40 cellular contexts compared by ENCODE assay signal in the genomic region with DNA sequence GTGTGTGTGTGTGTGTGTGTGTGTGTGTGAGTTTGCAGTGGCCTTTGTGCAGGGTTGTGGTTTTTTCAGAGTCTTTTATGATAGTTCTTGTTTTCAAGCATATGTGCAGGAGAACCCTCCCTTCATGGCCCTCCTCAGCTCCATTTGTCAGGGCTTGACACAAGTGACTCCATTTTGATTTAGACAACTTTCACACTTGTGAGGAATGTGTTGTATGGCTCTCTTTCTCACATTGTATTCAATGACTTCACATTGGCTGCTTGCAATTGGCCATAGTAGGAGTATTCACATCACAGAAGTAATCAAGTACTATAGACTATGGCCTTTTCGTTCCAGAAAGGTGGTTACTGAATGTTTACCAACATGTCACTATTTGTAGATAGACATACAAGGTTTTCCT.
"Had no signal": no experiment of that assay in that cellular context is flagged by ENCODE, and none has a peak within 500 bp of the region (broad histone marks: within the 10 kb centered on the region; RNA-seq: fewer than 3 reads in every experiment).

No MANE protein-coding gene starts in this region.

- H3K27me3 Mint-ChIP-seq: activated naive CD4-positive, alpha-beta T cell treated with anti-CD3 and anti-CD28 coated beads, Interleukin-2, amount 50 U/mL, for 24 hours; activated T-cell treated with anti-CD3 and anti-CD28 coated beads, Interleukin-2, amount 50 U/mL, for 24 hours had no signal

- H3K4me3 Mint-ChIP-seq: activated naive CD4-positive, alpha-beta T cell treated with anti-CD3 and anti-CD28 coated beads for 36 hours; activated naive CD4-positive, alpha-beta T cell treated with anti-CD3 and anti-CD28 coated beads, Interleukin-2, amount 10 ng/mL, durations not matched to agents 7 days and 5 days; activated naive CD4-positive, alpha-beta T cell treated with anti-CD3 and anti-CD28 coated beads, Interleukin-2, amount 50 U/mL, for 24 hours; activated naive CD8-positive, alpha-beta T cell; activated naive CD8-positive, alpha-beta T cell treated with anti-CD3 and anti-CD28 coated beads for 36 hours; activated naive CD8-positive, alpha-beta T cell treated with anti-CD3 and anti-CD28 coated beads, Interleukin-2, amount 10 ng/mL, durations not matched to agents 7 days and 5 days; activated naive CD8-positive, alpha-beta T cell treated with anti-CD3 and anti-CD28 coated beads, Interleukin-2, amount 50 U/mL, for 24 hours; activated T-cell treated with anti-CD3 and anti-CD28 coated beads, Interleukin-2, amount 50 U/mL, for 24 hours; activated T-cell treated with anti-CD3 and anti-CD28 coated beads, Interleukin-2, amount 50 U/mL, for 4 hours; activated T-cell treated with anti-CD3 and anti-CD28 coated beads, Interleukin-2, amount 50 U/mL, for 72 hours; activated T-helper 1 cell treated with anti-CD3 and anti-CD28 coated beads, Interleukin-12 subunit alpha, Interleukin-12 subunit beta, Interleukin-2, Interleukin-4 antibody, amounts not matched to agents 30 ng/mL and 10 ng/mL and 1 ng/mL, durations not matched to agents 14 hours and 24 hours and 36 hours; activated T-helper 17 cell treated with anti-CD3 and anti-CD28 coated beads, Interleukin-2, amount 50 U/mL, for 72 hours; brain; central memory CD8-positive, alpha-beta T cell had no signal

- H3K27me3 ChIP-seq: adrenal gland, ascending aorta, body of pancreas, brain microvascular endothelial cell, breast epithelium, cardiac muscle cell had no signal

- H3K4me1 ChIP-seq: adrenal gland, body of pancreas, breast epithelium had no signal

- H3K27ac Mint-ChIP-seq: activated naive CD4-positive, alpha-beta T cell treated with anti-CD3 and anti-CD28 coated beads for 36 hours; activated naive CD4-positive, alpha-beta T cell treated with anti-CD3 and anti-CD28 coated beads, Interleukin-2, amount 10 ng/mL, durations not matched to agents 7 days and 5 days; activated naive CD4-positive, alpha-beta T cell treated with anti-CD3 and anti-CD28 coated beads, Interleukin-2, amount 50 U/mL, for 24 hours; activated naive CD4-positive, alpha-beta T cell treated with anti-CD3 and anti-CD28 coated beads, Interleukin-2, amount 50 U/mL, for 72 hours; activated naive CD8-positive, alpha-beta T cell; activated naive CD8-positive, alpha-beta T cell treated with anti-CD3 and anti-CD28 coated beads for 36 hours; activated naive CD8-positive, alpha-beta T cell treated with anti-CD3 and anti-CD28 coated beads, Interleukin-2, amount 10 ng/mL, durations not matched to agents 7 days and 5 days; activated naive CD8-positive, alpha-beta T cell treated with anti-CD3 and anti-CD28 coated beads, Interleukin-2, amount 50 U/mL, for 24 hours; activated T-cell treated with anti-CD3 and anti-CD28 coated beads, Interleukin-2, amount 50 U/mL, for 24 hours; activated T-cell treated with anti-CD3 and anti-CD28 coated beads, Interleukin-2, amount 50 U/mL, for 72 hours; activated T-helper 1 cell treated with anti-CD3 and anti-CD28 coated beads, Interleukin-12 subunit alpha, Interleukin-12 subunit beta, Interleukin-2, Interleukin-4 antibody, amounts not matched to agents 30 ng/mL and 10 ng/mL and 1 ng/mL, durations not matched to agents 14 hours and 24 hours and 36 hours; activated T-helper 17 cell treated with anti-CD3 and anti-CD28 coated beads, Interleukin-2, amount 50 U/mL, for 72 hours; activated T-helper 2 cell treated with anti-CD3 and anti-CD28 coated beads, Interferon-gamma antibody, Interleukin-2, Interleukin-4, amounts not matched to agents 10 μg/mL and 5 μg/mL and 100 μg/mL, durations not matched to agents 14 hours and 24 hours and 36 hours; brain had no signal

- ATAC-seq: activated naive CD4-positive, alpha-beta T cell treated with anti-CD3 and anti-CD28 coated beads, Interleukin-2, amount 50 U/mL, for 72 hours; activated naive CD8-positive, alpha-beta T cell treated with anti-CD3 and anti-CD28 coated beads, Interleukin-2, amount 50 U/mL, for 24 hours; activated T-cell treated with anti-CD3 and anti-CD28 coated beads, Interleukin-2, amount 50 U/mL, for 4 hours; activated T-cell treated with anti-CD3 and anti-CD28 coated beads, Interleukin-2, amount 50 U/mL, for 72 hours; activated T-helper 17 cell treated with anti-CD3 and anti-CD28 coated beads, Interleukin-2, amount 50 U/mL, for 72 hours; body of pancreas had no signal

- FAIRE-seq: astrocyte, bronchial epithelial cell had no signal

- DNase-seq: activated effector memory CD4-positive, alpha-beta T cell treated with Interleukin-2 at 50 U/mL for 16 hours; activated gamma-delta T cell; activated gamma-delta T cell treated with Interleukin-2 at 50 U/mL for 16 hours; activated naive CD4-positive, alpha-beta T cell; activated naive CD4-positive, alpha-beta T cell treated with anti-CD3 and anti-CD28 coated beads for 36 hours; activated naive CD4-positive, alpha-beta T cell treated with anti-CD3 and anti-CD28 coated beads, Interleukin-2, amount 10 ng/mL, durations not matched to agents 7 days and 5 days; activated naive CD4-positive, alpha-beta T cell treated with anti-CD3 and anti-CD28 coated beads, Interleukin-2, amount 50 U/mL, for 16 hours; activated naive CD4-positive, alpha-beta T cell treated with Interleukin-2 at 50 U/mL for 16 hours; activated naive CD8-positive, alpha-beta T cell treated with anti-CD3 and anti-CD28 coated beads for 36 hours; activated naive CD8-positive, alpha-beta T cell treated with anti-CD3 and anti-CD28 coated beads, Interleukin-2, amount 10 ng/mL, durations not matched to agents 7 days and 5 days; activated naive CD8-positive, alpha-beta T cell treated with anti-CD3 and anti-CD28 coated beads, Interleukin-2, amount 50 U/mL, for 24 hours; activated T-cell treated with anti-CD3 and anti-CD28 coated beads for 4 hours; activated T-cell treated with anti-CD3 and anti-CD28 coated beads, Interleukin-2, amount 50 U/mL, for 1 hour; activated T-cell treated with anti-CD3 and anti-CD28 coated beads, Interleukin-2, amount 50 U/mL, for 24 hours; activated T-cell treated with anti-CD3 and anti-CD28 coated beads, Interleukin-2, amount 50 U/mL, for 4 hours; activated T-cell treated with anti-CD3 and anti-CD28 coated beads, Interleukin-2, amount 50 U/mL, for 48 hours; activated T-cell treated with anti-CD3 and anti-CD28 coated beads, Interleukin-2, amount 50 U/mL, for 72 hours; adrenal gland; amniotic stem cell; amygdala; anterior cingulate cortex; aorta; body of pancreas; brain microvascular endothelial cell; caudate nucleus; central memory CD4-positive, alpha-beta T cell; cerebellar nuclear complex had no signal

- H3K9me3 ChIP-seq: adrenal gland, ascending aorta, body of pancreas, breast epithelium had no signal

- H3K36me3 Mint-ChIP-seq: activated naive CD4-positive, alpha-beta T cell treated with anti-CD3 and anti-CD28 coated beads, Interleukin-2, amount 10 ng/mL, durations not matched to agents 7 days and 5 days; activated naive CD4-positive, alpha-beta T cell treated with anti-CD3 and anti-CD28 coated beads, Interleukin-2, amount 50 U/mL, for 24 hours; activated naive CD4-positive, alpha-beta T cell treated with anti-CD3 and anti-CD28 coated beads, Interleukin-2, amount 50 U/mL, for 72 hours; activated naive CD8-positive, alpha-beta T cell; activated naive CD8-positive, alpha-beta T cell treated with anti-CD3 and anti-CD28 coated beads for 36 hours; activated naive CD8-positive, alpha-beta T cell treated with anti-CD3 and anti-CD28 coated beads, Interleukin-2, amount 10 ng/mL, durations not matched to agents 7 days and 5 days; brain had no signal

- H3K9me3 Mint-ChIP-seq: activated naive CD4-positive, alpha-beta T cell treated with anti-CD3 and anti-CD28 coated beads for 36 hours; activated naive CD4-positive, alpha-beta T cell treated with anti-CD3 and anti-CD28 coated beads, Interleukin-2, amount 10 ng/mL, durations not matched to agents 7 days and 5 days; activated naive CD4-positive, alpha-beta T cell treated with anti-CD3 and anti-CD28 coated beads, Interleukin-2, amount 50 U/mL, for 24 hours; activated naive CD4-positive, alpha-beta T cell treated with anti-CD3 and anti-CD28 coated beads, Interleukin-2, amount 50 U/mL, for 72 hours; activated naive CD8-positive, alpha-beta T cell treated with anti-CD3 and anti-CD28 coated beads for 36 hours; activated naive CD8-positive, alpha-beta T cell treated with anti-CD3 and anti-CD28 coated beads, Interleukin-2, amount 10 ng/mL, durations not matched to agents 7 days and 5 days; activated naive CD8-positive, alpha-beta T cell treated with anti-CD3 and anti-CD28 coated beads, Interleukin-2, amount 50 U/mL, for 24 hours; activated T-cell treated with anti-CD3 and anti-CD28 coated beads, Interleukin-2, amount 50 U/mL, for 24 hours; activated T-cell treated with anti-CD3 and anti-CD28 coated beads, Interleukin-2, amount 50 U/mL, for 4 hours; activated T-helper 1 cell treated with anti-CD3 and anti-CD28 coated beads, Interleukin-12 subunit alpha, Interleukin-12 subunit beta, Interleukin-2, Interleukin-4 antibody, amounts not matched to agents 30 ng/mL and 10 ng/mL and 1 ng/mL, durations not matched to agents 14 hours and 24 hours and 36 hours; activated T-helper 17 cell treated with anti-CD3 and anti-CD28 coated beads, Interleukin-2, amount 50 U/mL, for 72 hours; activated T-helper 2 cell treated with anti-CD3 and anti-CD28 coated beads, Interferon-gamma antibody, Interleukin-2, Interleukin-4, amounts not matched to agents 10 μg/mL and 5 μg/mL and 100 μg/mL, durations not matched to agents 14 hours and 24 hours and 36 hours; brain; central memory CD8-positive, alpha-beta T cell had no signal

- H3K4me3 ChIP-seq: adrenal gland, ascending aorta, body of pancreas, breast epithelium, cardiac muscle cell had no signal

- H3K36me3 ChIP-seq: adrenal gland, ascending aorta, brain microvascular endothelial cell, breast epithelium, cardiac muscle cell had no signal

- H3K4me1 Mint-ChIP-seq: activated naive CD4-positive, alpha-beta T cell treated with anti-CD3 and anti-CD28 coated beads, Interleukin-2, amount 10 ng/mL, durations not matched to agents 7 days and 5 days; activated naive CD4-positive, alpha-beta T cell treated with anti-CD3 and anti-CD28 coated beads, Interleukin-2, amount 50 U/mL, for 24 hours; activated naive CD8-positive, alpha-beta T cell treated with anti-CD3 and anti-CD28 coated beads for 36 hours; activated naive CD8-positive, alpha-beta T cell treated with anti-CD3 and anti-CD28 coated beads, Interleukin-2, amount 10 ng/mL, durations not matched to agents 7 days and 5 days; activated naive CD8-positive, alpha-beta T cell treated with anti-CD3 and anti-CD28 coated beads, Interleukin-2, amount 50 U/mL, for 24 hours; activated T-helper 17 cell treated with anti-CD3 and anti-CD28 coated beads, Interleukin-2, amount 50 U/mL, for 72 hours; brain; central memory CD8-positive, alpha-beta T cell had no signal

- H3K27ac ChIP-seq: adrenal gland, ascending aorta, brain microvascular endothelial cell, breast epithelium had no signal
